Comparison of ENCODE assay signal across 14 cellular contexts in genomic region chr10:35268323-35268722, GRCh38.
"Had no signal": no experiment of that assay in that cellular context is flagged by ENCODE, and none has a peak within 500 bp of the region (broad histone marks: within the 10 kb centered on the region; RNA-seq: fewer than 3 reads in every experiment).

No MANE protein-coding gene starts in this region.

- H3K9me3 Mint-ChIP-seq: activated naive CD4-positive, alpha-beta T cell treated with anti-CD3 and anti-CD28 coated beads, Interleukin-2, amount 10 ng/mL, durations not matched to agents 7 days and 5 days; effector memory CD8-positive, alpha-beta T cell had no signal

- H3K9me3 ChIP-seq: esophagus squamous epithelium, heart right ventricle, thyroid gland had no signal

- H3K36me3 Mint-ChIP-seq: activated naive CD4-positive, alpha-beta T cell treated with anti-CD3 and anti-CD28 coated beads, Interleukin-2, amount 10 ng/mL, durations not matched to agents 7 days and 5 days; naive thymus-derived CD8-positive, alpha-beta T cell; stimulated activated naive B cell treated with anti-CD40 and anti-IgM and Interleukin-4, amounts not matched to agents 10 μg/mL and 1 μg/mL and 100 μg/mL, for 72 hours; T-cell had no signal

- ATAC-seq: activated CD4-positive, CD25-positive, alpha-beta regulatory T cell treated with anti-CD3 and anti-CD28 coated beads, Interleukin-2, amount 50 U/mL, for 24 hours; activated CD8-positive, alpha-beta T cell treated with anti-CD3 and anti-CD28 coated beads, Interleukin-2, amount 10 ng/mL, durations not matched to agents 7 days and 5 days; activated T-cell treated with anti-CD3 and anti-CD28 coated beads, Interleukin-2, amount 50 U/mL, for 4 hours; effector memory CD8-positive, alpha-beta T cell; naive thymus-derived CD8-positive, alpha-beta T cell; stimulated activated naive B cell treated with anti-CD40 and anti-IgM and Interleukin-4, amounts not matched to agents 10 μg/mL and 1 μg/mL and 100 μg/mL, for 72 hours; T-cell had no signal

- H3K4me1 ChIP-seq: esophagus squamous epithelium had no signal

- H3K27me3 Mint-ChIP-seq: activated CD4-positive, alpha-beta T cell treated with anti-CD3 and anti-CD28 coated beads, Interleukin-2, amount 10 ng/mL, durations not matched to agents 7 days and 5 days had no signal

- DNase-seq: activated CD4-positive, alpha-beta T cell treated with anti-CD3 and anti-CD28 coated beads, Interleukin-2, amount 10 ng/mL, durations not matched to agents 7 days and 5 days; activated CD8-positive, alpha-beta memory T cell treated with anti-CD3 and anti-CD28 coated beads, Interleukin-2, amount 50 U/mL, for 4 hours; activated CD8-positive, alpha-beta T cell treated with anti-CD3 and anti-CD28 coated beads, Interleukin-2, amount 10 ng/mL, durations not matched to agents 7 days and 5 days; activated naive CD4-positive, alpha-beta T cell treated with anti-CD3 and anti-CD28 coated beads, Interleukin-2, amount 10 ng/mL, durations not matched to agents 7 days and 5 days; activated T-cell treated with anti-CD3 and anti-CD28 coated beads, Interleukin-2, amount 50 U/mL, for 4 hours; effector memory CD8-positive, alpha-beta T cell; esophagus squamous epithelium; naive thymus-derived CD8-positive, alpha-beta T cell; posterior cingulate gyrus; stimulated activated naive B cell treated with anti-CD40 and anti-IgM and Interleukin-4, amounts not matched to agents 10 μg/mL and 1 μg/mL and 100 μg/mL, for 72 hours; T-cell had no signal

- H3K27me3 ChIP-seq: thyroid gland had no signal

- H3K36me3 ChIP-seq: esophagus squamous epithelium, heart right ventricle, thyroid gland had no signal

- H3K4me3 ChIP-seq: esophagus squamous epithelium, heart right ventricle, thyroid gland had no signal

- H3K27ac ChIP-seq: esophagus squamous epithelium, heart right ventricle, thyroid gland had no signal

- H3K27ac Mint-ChIP-seq: activated CD4-positive, alpha-beta T cell treated with anti-CD3 and anti-CD28 coated beads, Interleukin-2, amount 10 ng/mL, durations not matched to agents 7 days and 5 days; activated CD8-positive, alpha-beta T cell treated with anti-CD3 and anti-CD28 coated beads, Interleukin-2, amount 10 ng/mL, durations not matched to agents 7 days and 5 days; activated naive CD4-positive, alpha-beta T cell treated with anti-CD3 and anti-CD28 coated beads, Interleukin-2, amount 10 ng/mL, durations not matched to agents 7 days and 5 days; effector memory CD8-positive, alpha-beta T cell; stimulated activated naive B cell treated with anti-CD40 and anti-IgM and Interleukin-4, amounts not matched to agents 10 μg/mL and 1 μg/mL and 100 μg/mL, for 72 hours; T-cell had no signal

- H3K4me3 Mint-ChIP-seq: activated CD4-positive, alpha-beta T cell treated with anti-CD3 and anti-CD28 coated beads, Interleukin-2, amount 10 ng/mL, durations not matched to agents 7 days and 5 days; activated CD8-positive, alpha-beta T cell treated with anti-CD3 and anti-CD28 coated beads, Interleukin-2, amount 10 ng/mL, durations not matched to agents 7 days and 5 days; activated naive CD4-positive, alpha-beta T cell treated with anti-CD3 and anti-CD28 coated beads, Interleukin-2, amount 10 ng/mL, durations not matched to agents 7 days and 5 days; activated T-cell treated with anti-CD3 and anti-CD28 coated beads, Interleukin-2, amount 50 U/mL, for 4 hours; effector memory CD8-positive, alpha-beta T cell; naive thymus-derived CD8-positive, alpha-beta T cell; stimulated activated naive B cell treated with anti-CD40 and anti-IgM and Interleukin-4, amounts not matched to agents 10 μg/mL and 1 μg/mL and 100 μg/mL, for 72 hours; T-cell had no signal
